In genomic region chr17:82536220-82537201, GRCh38 we compare ENCODE assay signal across 8 cellular contexts. TPM values are rescaled to one million over a fixed set of nuclear protein-coding genes. Genes with fewer than 3 reads are reported as not detected.
DNase-seq lines count a peak whose midpoint lies in the region; ATAC-seq and TF ChIP-seq lines count a peak whose summit lies in the region.

No MANE protein-coding gene starts in this region.

- no peak overlapping the region for H3K4me3 Mint-ChIP-seq in progenitor cell of endocrine pancreas (ENCODE audit: low read depth)

- DNase-seq in DND-41 = no peak
- peak; percentile 84 for DNase-seq in fibroblast of peridontal ligament (ENCODE audit: extremely low read depth)
- no peak for DNase-seq in progenitor cell of endocrine pancreas (ENCODE audit: low spot score, unreplicated experiment)
- no peak for DNase-seq in NAMALWA (ENCODE audit: low spot score)
- no peak for DNase-seq in NCI-H524 treated with DMSO at 0.1 percent for 48 hours (lab: John Stamatoyannopoulos, UW)
- DNase-seq in SIG-M5 (lab: John Stamatoyannopoulos, UW) = no peak

- H3K9ac ChIP-seq in DND-41 (ENCODE audit: low read depth, low read length) = 0 out of 2 replicates have a peak overlapping the region, but pooled peaks have one; percentile 5

- peaks cover 5% of the 10 kb centered on the region for H3K36me3 Mint-ChIP-seq in progenitor cell of endocrine pancreas (ENCODE audit: insufficient read depth)

- H3K4me1 ChIP-seq in DND-41 (ENCODE audit: insufficient read depth, low read length) = no peaks in the 10 kb centered on the region

- H3K79me2 ChIP-seq in DND-41 (ENCODE audit: insufficient read depth, low read length) = peaks cover 99% of the 10 kb centered on the region

- H3K27ac ChIP-seq in DND-41 (ENCODE audit: low read length) = peak overlapping the region; percentile 6

- no peak overlapping the region for H3K4me2 ChIP-seq in DND-41 (ENCODE audit: insufficient read depth, low read length)

- no peak for ATAC-seq in DND-41 (ENCODE audit: insufficient read depth, low read depth)
- peak; percentile 74 for ATAC-seq in SK-N-SH treated with all-trans-retinoic acid at 6 μM for 48 hours
- ATAC-seq in GM21619 (IDR thresholded peaks at IDR 0.05; ENCODE audit: unreplicated experiment) = no peak

- no peaks in the 10 kb centered on the region for H3K27me3 ChIP-seq in DND-41 (ENCODE audit: insufficient read depth, low read length, poor library complexity)

- no peaks in the 10 kb centered on the region for H3K27me3 Mint-ChIP-seq in progenitor cell of endocrine pancreas

- peak overlapping the region; percentile 92 for H3K27ac Mint-ChIP-seq in progenitor cell of endocrine pancreas

- peaks cover 11% of the 10 kb centered on the region; the same call in 1 of the 2 replicates for H3K36me3 ChIP-seq in DND-41 (ENCODE audit: insufficient read depth, low read length)

- H3K9me3 ChIP-seq in DND-41 (ENCODE audit: insufficient read depth, low read length, severe bottlenecking) = no peaks in the 10 kb centered on the region

- H3K4me1 Mint-ChIP-seq in progenitor cell of endocrine pancreas (ENCODE audit: low read depth) = peaks cover 26% of the 10 kb centered on the region

- H2AFZ ChIP-seq in DND-41 (ENCODE audit: low read depth, low read length) = no peak overlapping the region

- H4K20me1 ChIP-seq in DND-41 (ENCODE audit: insufficient read depth, low read length) = peaks cover 88% of the 10 kb centered on the region

- H3K9me3 Mint-ChIP-seq in progenitor cell of endocrine pancreas (ENCODE audit: low read depth) = no peaks in the 10 kb centered on the region

- no peak overlapping the region for H3K4me3 ChIP-seq in DND-41 (ENCODE audit: low read depth in 1 of 2, low read length in 2 of 2)

- TF ChIP-seq CTCF in DND-41 (IDR thresholded peaks at IDR 0.05; ENCODE audit: borderline replicate concordance, extremely low read depth, low read length, poor library complexity, severe bottlenecking) (no peak), progenitor cell of endocrine pancreas (IDR thresholded peaks at IDR 0.05; ENCODE audit: unreplicated experiment) (no peak)

TF ChIP-seq in SK-N-SH treated with all-trans-retinoic acid at 6 μM for 48 hours, 23 proteins besides CTCF, POLR2A, EP300 and RAD21:
- TF ChIP-seq SNAI2 (CRISPR knock-in tag; IDR thresholded peaks at IDR 0.05) (peak; percentile 31; the same call in 1 of the 2 replicates), ISL1 (CRISPR knock-in tag; IDR thresholded peaks at IDR 0.05) (no peak), ZFP3 (CRISPR knock-in tag; IDR thresholded peaks at IDR 0.05) (0 out of 2 replicates have a peak, but pooled peaks have one; percentile 58), GLIS3 (CRISPR knock-in tag; IDR thresholded peaks at IDR 0.05) (0 out of 2 replicates have a peak, but pooled peaks have one; percentile 76)
- TF ChIP-seq, protein P1, sequence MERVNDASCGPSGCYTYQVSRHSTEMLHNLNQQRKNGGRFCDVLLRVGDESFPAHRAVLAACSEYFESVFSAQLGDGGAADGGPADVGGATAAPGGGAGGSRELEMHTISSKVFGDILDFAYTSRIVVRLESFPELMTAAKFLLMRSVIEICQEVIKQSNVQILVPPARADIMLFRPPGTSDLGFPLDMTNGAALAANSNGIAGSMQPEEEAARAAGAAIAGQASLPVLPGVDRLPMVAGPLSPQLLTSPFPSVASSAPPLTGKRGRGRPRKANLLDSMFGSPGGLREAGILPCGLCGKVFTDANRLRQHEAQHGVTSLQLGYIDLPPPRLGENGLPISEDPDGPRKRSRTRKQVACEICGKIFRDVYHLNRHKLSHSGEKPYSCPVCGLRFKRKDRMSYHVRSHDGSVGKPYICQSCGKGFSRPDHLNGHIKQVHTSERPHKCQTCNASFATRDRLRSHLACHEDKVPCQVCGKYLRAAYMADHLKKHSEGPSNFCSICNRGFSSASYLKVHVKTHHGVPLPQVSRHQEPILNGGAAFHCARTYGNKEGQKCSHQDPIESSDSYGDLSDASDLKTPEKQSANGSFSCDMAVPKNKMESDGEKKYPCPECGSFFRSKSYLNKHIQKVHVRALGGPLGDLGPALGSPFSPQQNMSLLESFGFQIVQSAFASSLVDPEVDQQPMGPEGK (CRISPR knock-in tag; IDR thresholded peaks at IDR 0.05; ENCODE audit: borderline replicate concordance) = no peak

RNA-seq across cellular contexts. Expression of gene FOXK2, which starts 17.0 kb away (rescaled TPM):
- 71.8 and 76.6 TPM in 2 replicates for total RNA-seq in progenitor cell of endocrine pancreas
